19 cellular contexts compared by ENCODE assay signal in the genomic region with DNA sequence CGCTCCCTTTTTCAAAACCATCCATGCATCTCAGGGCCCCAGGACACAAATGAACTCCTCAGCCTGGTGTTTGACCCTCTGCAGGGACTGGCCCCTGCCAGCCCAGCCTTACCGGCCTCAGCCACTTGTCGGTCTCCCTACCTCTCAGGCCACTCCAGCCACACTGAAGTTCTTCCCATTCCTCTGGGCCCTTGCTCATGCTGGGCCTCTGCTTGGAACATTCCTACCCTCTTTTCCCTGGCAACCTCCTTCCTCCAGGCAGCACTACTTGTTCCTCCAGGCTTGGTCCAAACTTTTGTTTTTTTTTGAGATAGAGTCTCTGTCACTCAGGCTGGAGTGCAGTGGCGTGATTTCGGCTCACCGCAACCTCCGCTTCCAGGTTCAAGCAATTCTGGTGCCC. TPM values are rescaled to one million over a fixed set of nuclear protein-coding genes. Genes with fewer than 3 reads are reported as not detected.
A peak's percentile ranks its signal among the peaks of the same experiment; 100 is the strongest.
DNase-seq lines count a peak whose midpoint lies in the region; TF ChIP-seq lines count a peak whose summit lies in the region.
"Had no signal": no experiment of that assay in that cellular context is flagged by ENCODE, and none has a peak within 500 bp of the region (broad histone marks: within the 10 kb centered on the region; RNA-seq: fewer than 3 reads in every experiment).

No MANE protein-coding gene starts in this region.

- H3K4me3 Mint-ChIP-seq in endodermal cell (no peak overlapping the region), neural progenitor cell (peak overlapping the region; percentile 64)

- no peak overlapping the region for H3K9ac ChIP-seq in endodermal cell (ENCODE audit: extremely low read depth, low read length, poor library complexity, severe bottlenecking)
- H3K9ac ChIP-seq in neural progenitor cell = no peak overlapping the region
- no peak overlapping the region for H3K9ac ChIP-seq in mammary epithelial cell (ENCODE audit: insufficient read depth, low read length)

- POLR2A ChIA-PET in OCI-LY7 (lab: Charles Lee) = interaction anchor here (0.7 kb wide), 1 partner anchor 23 kb away, joined by 3 read pairs; no protein-coding TSS in a partner anchor

- H3K9me3 ChIP-seq in OCI-LY7 (ENCODE audit: low read length) (no peaks in the 10 kb centered on the region), endodermal cell (ENCODE audit: control insufficient read depth, low read length) (no peaks in the 10 kb centered on the region), neural progenitor cell (ENCODE audit: low read depth) (no peaks in the 10 kb centered on the region), mammary epithelial cell (replicated peaks; ENCODE audit: insufficient read depth, low read length) (no peaks in the 10 kb centered on the region)

- in situ Hi-C loops in mammary epithelial cell (cut with MboI; ENCODE audit: low sequenced_read_pairs in 2 of 2) = no loop called here

- H3K4me1 Mint-ChIP-seq in endodermal cell = no peaks in the 10 kb centered on the region
- H3K4me1 Mint-ChIP-seq in neural progenitor cell = peaks cover 33% of the 10 kb centered on the region

- dilution Hi-C loops in mammary epithelial cell (cut with HindIII; ENCODE audit: low sequenced_read_pairs) = no loop called here

- no peaks in the 10 kb centered on the region for H3K9me3 Mint-ChIP-seq in endodermal cell
- no peaks in the 10 kb centered on the region for H3K9me3 Mint-ChIP-seq in neural progenitor cell
- H3K9me3 Mint-ChIP-seq: activated T-cell treated with anti-CD3 and anti-CD28 coated beads, Interleukin-2, amount 50 U/mL, for 72 hours had no signal

- H3K27me3 Mint-ChIP-seq in endodermal cell (ENCODE audit: insufficient read depth) (no peaks in the 10 kb centered on the region), neural progenitor cell (ENCODE audit: insufficient read depth, low read depth) (peaks cover 5% of the 10 kb centered on the region)

- no peaks in the 10 kb centered on the region for H3K79me2 ChIP-seq in OCI-LY7 (ENCODE audit: insufficient read depth, low read depth, low read length)
- no peaks in the 10 kb centered on the region for H3K79me2 ChIP-seq in neural progenitor cell (ENCODE audit: low read depth)
- H3K79me2 ChIP-seq in mammary epithelial cell (ENCODE audit: insufficient read depth, low read length) = no peaks in the 10 kb centered on the region

- peaks cover 24% of the 10 kb centered on the region for H3K36me3 Mint-ChIP-seq in endodermal cell (ENCODE audit: low read depth)
- H3K36me3 Mint-ChIP-seq in neural progenitor cell = peaks cover 4% of the 10 kb centered on the region

- H3K4me1 ChIP-seq in OCI-LY7 (ENCODE audit: insufficient read depth, low read length, poor library complexity, severe bottlenecking) (peaks cover 36% of the 10 kb centered on the region), endodermal cell (ENCODE audit: control insufficient read depth, insufficient read depth, low read length) (no peaks in the 10 kb centered on the region), neural progenitor cell (no peaks in the 10 kb centered on the region), mammary epithelial cell (ENCODE audit: insufficient read depth, low read length) (no peaks in the 10 kb centered on the region)

- H3K36me3 ChIP-seq in OCI-LY7 (ENCODE audit: insufficient read depth, low read length) (peaks cover 4% of the 10 kb centered on the region; the same call in 1 of the 2 replicates), endodermal cell (ENCODE audit: control insufficient read depth, insufficient read depth, low read length) (peaks cover 4% of the 10 kb centered on the region), neural progenitor cell (no peaks in the 10 kb centered on the region), mammary epithelial cell (ENCODE audit: insufficient read depth, low read length) (peaks cover 6% of the 10 kb centered on the region)

- H2AFZ ChIP-seq in OCI-LY7 (ENCODE audit: low read length) (no peak overlapping the region), neural progenitor cell (replicated peaks) (no peak overlapping the region), mammary epithelial cell (ENCODE audit: low read depth, low read length) (no peak overlapping the region)

- peak overlapping the region; percentile 68; the same call in 1 of the 2 replicates for H3K4me2 ChIP-seq in OCI-LY7 (ENCODE audit: low read length)
- H3K4me2 ChIP-seq in neural progenitor cell = no peak overlapping the region
- no peak overlapping the region for H3K4me2 ChIP-seq in mammary epithelial cell (ENCODE audit: insufficient read depth, low read depth, low read length)

- H3K27me3 ChIP-seq in endodermal cell (ENCODE audit: control insufficient read depth, insufficient read depth, low read length, poor library complexity, severe bottlenecking) (no peaks in the 10 kb centered on the region), neural progenitor cell (no peaks in the 10 kb centered on the region), mammary epithelial cell (ENCODE audit: insufficient read depth, low read length) (no peaks in the 10 kb centered on the region)

- H3K27ac ChIP-seq in OCI-LY7 (ENCODE audit: low read depth, low read length, poor library complexity, severe bottlenecking) (no peak overlapping the region), endodermal cell (ENCODE audit: low read depth, low read length) (peak overlapping the region; percentile 60), neural progenitor cell (no peak overlapping the region), mammary epithelial cell (ENCODE audit: insufficient read depth, low read depth, low read length) (no peak overlapping the region)

- intact Hi-C loops in OCI-LY7 (cut with micrococcal nuclease; ENCODE audit: unreplicated experiment) = no loop called here
- intact Hi-C loops in mammary epithelial cell (cut with micrococcal nuclease) = no loop called here

- DNase-seq in Ammon's horn (ENCODE audit: low spot score) (peak; percentile 18), OCI-LY7 (ENCODE audit: low spot score) (no peak), endodermal cell (no peak), neural progenitor cell (ENCODE audit: low spot score) (no peak), glomerular visceral epithelial cell (ENCODE audit: extremely low spot score) (no peak), SW 1271 (lab: John Stamatoyannopoulos, UW) (no peak), mammary epithelial cell (no peak), iPS-NIHi11 (ENCODE audit: low spot score) (no peak)
- DNase-seq: activated CD4-positive, alpha-beta T cell treated with anti-CD3 and anti-CD28 coated beads, Interleukin-2, amount 50 U/mL, for 48 hours; activated T-cell treated with anti-CD3 and anti-CD28 coated beads, Interleukin-2, amount 50 U/mL, for 72 hours; foreskin fibroblast; HCEC 1CT; Kasumi-1; left cardiac atrium; NCI-H1105 treated with DMSO at 0.1 percent for 48 hours; NCI-H226; stimulated activated naive CD4-positive, alpha-beta T cell treated with Interleukin-2 at 50 U/mL for 16 hours; T-helper 1 cell had no signal

- no peaks in the 10 kb centered on the region for H3F3A ChIP-seq in neural progenitor cell (ENCODE audit: low read depth)

- BruUV-seq in OCI-LY7 (replicated peaks; lab: Mats Ljungman, UMichigan) (no TSS peak), mammary epithelial cell (replicated peaks; lab: Mats Ljungman, UMichigan) (no TSS peak)

- 64 to 79% methylated on average over 7 of the region's 7 CpGs for WGBS in endodermal cell (ENCODE audit: insufficient coverage in 1 of 2, insufficient read length in 1 of 2), 2 experiments
- 84% methylated on average over 7 of the region's 7 CpGs for WGBS in mammary epithelial cell (ENCODE audit: low coverage, missing lambda C conversion rate)

- CTCF ChIA-PET in OCI-LY7 (lab: Charles Lee; ENCODE audit: unreplicated experiment) (no interaction called here), mammary epithelial cell (lab: Charles Lee; ENCODE audit: low non-redundant PET) (no interaction called here)

- H3K27ac Mint-ChIP-seq in endodermal cell (peak overlapping the region; percentile 67), neural progenitor cell (peak overlapping the region; percentile 95)

- H3K4me3 ChIP-seq in OCI-LY7 (ENCODE audit: low read depth, low read length, poor library complexity, severe bottlenecking) (no peak overlapping the region), endodermal cell (ENCODE audit: low read length) (no peak overlapping the region), neural progenitor cell (no peak overlapping the region), mammary epithelial cell (replicated peaks in 1 of 3; ENCODE audit: insufficient read depth in 1 of 3, low read depth in 2 of 3, low read length in 3 of 3) (no peak overlapping the region)

- no peaks in the 10 kb centered on the region for H4K20me1 ChIP-seq in OCI-LY7 (ENCODE audit: insufficient read depth, low read length)
- no peaks in the 10 kb centered on the region for H4K20me1 ChIP-seq in neural progenitor cell (ENCODE audit: low read depth)
- no peaks in the 10 kb centered on the region for H4K20me1 ChIP-seq in mammary epithelial cell (ENCODE audit: insufficient read depth, low read length)

- TF ChIP-seq CTCF in OCI-LY7 (conservative IDR thresholded peaks at IDR 0.05; ENCODE audit: low read length) (no peak), endodermal cell (conservative IDR thresholded peaks at IDR 0.05) (no peak), neural progenitor cell (IDR thresholded peaks at IDR 0.05) (no peak), mammary epithelial cell (conservative IDR thresholded peaks at IDR 0.05 in 1 of 2, IDR thresholded peaks at IDR 0.05 in 1 of 2; ENCODE audit: extremely low read depth in 1 of 2, insufficient read depth in 1 of 2, low read depth in 1 of 2, low read length in 2 of 2) (no peak)

- H3K9me2 ChIP-seq in OCI-LY7 (ENCODE audit: insufficient read depth, low read length) = no peaks in the 10 kb centered on the region

RNA-seq across cellular contexts. Expression of a gene that starts 7.6 kb away (rescaled TPM):
- total RNA-seq in OCI-LY7 (2014; rRNA removed; shearing (Covaris generic)) = 76.1 and 81.6 TPM in 2 replicates
- total RNA-seq in OCI-LY7 (2022) (87.9 and 90.8 TPM in 2 replicates), endodermal cell (10 to 100 TPM; 87.4 to 99.8 TPM), neural progenitor cell (ENCODE audit: low replicate concordance) (27.0 and 97.3 TPM in 2 replicates), mammary epithelial cell (10 to 100 TPM; 59.7 to 82.3 TPM)
- 58.5 TPM for polyA plus RNA-seq in endodermal cell (2013, experiment 1 of 2)
- polyA plus RNA-seq in endodermal cell (2013, experiment 2 of 2) = 55.2 TPM
- 46.7 TPM for polyA plus RNA-seq in mammary epithelial cell
- 134 TPM for polyA minus RNA-seq in mammary epithelial cell

RNA-seq across cellular contexts. Expression of a gene that starts 13.3 kb away (rescaled TPM):
- 32.2 and 37.1 TPM in 2 replicates for total RNA-seq in OCI-LY7 (2014; rRNA removed; shearing (Covaris generic))
- total RNA-seq in OCI-LY7 (2022) = 51.3 and 56.3 TPM in 2 replicates
- total RNA-seq in endodermal cell = 10 to 100 TPM; 29.2 to 34.1 TPM
- polyA plus RNA-seq in endodermal cell (2013, experiment 1 of 2) = 30.7 TPM
- 28.4 TPM for polyA plus RNA-seq in endodermal cell (2013, experiment 2 of 2)
- 12.9 and 27.0 TPM in 2 replicates for total RNA-seq in neural progenitor cell (ENCODE audit: low replicate concordance)
- total RNA-seq in mammary epithelial cell = 10 to 100 TPM in 1 of 2 donors, 1 to 10 TPM in 1; 9.0 to 23.5 TPM
- polyA plus RNA-seq in mammary epithelial cell = 10.0 TPM
- polyA minus RNA-seq in mammary epithelial cell = 12.0 TPM

RNA-seq across cellular contexts. Expression of a gene that starts 16.0 kb away (rescaled TPM):
- not detected in 2 replicates for total RNA-seq in OCI-LY7 (2014; rRNA removed; shearing (Covaris generic))
- total RNA-seq in OCI-LY7 (2022) (not detected in 2 replicates), endodermal cell (not detected), neural progenitor cell (ENCODE audit: low replicate concordance) (not detected in 2 replicates), mammary epithelial cell (100 to 1,000 TPM; 106 to 107 TPM)
- polyA plus RNA-seq in endodermal cell (2013, experiment 1 of 2) = 3.2 TPM
- 5.2 TPM for polyA plus RNA-seq in endodermal cell (2013, experiment 2 of 2)
- polyA plus RNA-seq in mammary epithelial cell = 166 TPM
- 99.5 TPM for polyA minus RNA-seq in mammary epithelial cell
- total RNA-seq: endothelial cell of umbilical vein had no signal

RNA-seq across cellular contexts. Expression of a gene that starts 40.3 kb away (rescaled TPM):
- total RNA-seq in OCI-LY7 (2014; rRNA removed; shearing (Covaris generic)) = 315 and 328 TPM in 2 replicates
- total RNA-seq in OCI-LY7 (2022) = 214 and 244 TPM in 2 replicates
- total RNA-seq in endodermal cell = 100 to 1,000 TPM; 160 to 199 TPM
- 206 TPM for polyA plus RNA-seq in endodermal cell (2013, experiment 1 of 2)
- 196 TPM for polyA plus RNA-seq in endodermal cell (2013, experiment 2 of 2)
- 112 and 179 TPM in 2 replicates for total RNA-seq in neural progenitor cell (ENCODE audit: low replicate concordance)
- total RNA-seq in mammary epithelial cell = 10 to 100 TPM; 28.2 to 99.3 TPM
- 117 TPM for polyA plus RNA-seq in mammary epithelial cell
- polyA minus RNA-seq in mammary epithelial cell = 257 TPM

RNA-seq across cellular contexts. Expression of a gene that starts 41.1 kb away (rescaled TPM):
- total RNA-seq in OCI-LY7 (2014; rRNA removed; shearing (Covaris generic)) = 3.3 and 5.0 TPM in 2 replicates
- 52.1 and 54.8 TPM in 2 replicates for total RNA-seq in OCI-LY7 (2022)
- total RNA-seq in endodermal cell = 10 to 100 TPM; 26.0 to 34.3 TPM
- polyA plus RNA-seq in endodermal cell (2013, experiment 1 of 2) = 23.8 TPM
- 21.1 TPM for polyA plus RNA-seq in endodermal cell (2013, experiment 2 of 2)
- 1.9 and 4.3 TPM in 2 replicates for total RNA-seq in neural progenitor cell (ENCODE audit: low replicate concordance)
- 10 to 100 TPM in 1 of 2 donors, 1 to 10 TPM in 1; 1.0 to 15.2 TPM for total RNA-seq in mammary epithelial cell
- polyA plus RNA-seq in mammary epithelial cell = 3.2 TPM
- 6.4 TPM for polyA minus RNA-seq in mammary epithelial cell

Comparison
In these comparisons a context has a peak if more than half of its experiments do, and no peak if none do; other contexts are left out.
1. RNA of a gene that starts 16.0 kb away (total RNA-seq): 106 to 107 TPM in mammary epithelial cell; not detected in endodermal cell, not detected in OCI-LY7 and not detected in neural progenitor cell; every median in the first group is over 10 times any median in the second.